In the genomic region with DNA sequence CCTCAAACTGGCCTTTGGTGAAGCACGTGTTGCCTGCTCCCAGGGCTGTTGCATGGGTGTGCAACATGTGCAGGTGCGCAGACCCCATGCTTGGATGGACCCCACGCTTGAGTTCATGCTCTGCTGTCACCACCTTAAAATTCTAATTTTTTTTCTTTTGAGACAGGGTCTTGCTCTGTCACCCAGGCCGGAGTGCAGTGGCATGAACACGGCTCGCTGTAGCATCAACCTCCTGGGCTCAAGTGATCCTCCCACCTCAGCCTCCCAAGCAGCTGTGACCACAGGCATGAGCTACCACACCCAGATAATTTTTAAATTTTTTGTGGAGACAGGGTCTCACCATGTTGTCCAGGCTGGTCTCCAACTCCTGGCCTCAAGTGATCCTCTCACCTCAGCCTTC, we compare ENCODE assay signal across 31 cellular contexts. TPM values are rescaled to one million over a fixed set of nuclear protein-coding genes. Genes with fewer than 3 reads are reported as not detected.
"Had no signal": no experiment of that assay in that cellular context is flagged by ENCODE, and none has a peak within 500 bp of the region (broad histone marks: within the 10 kb centered on the region; RNA-seq: fewer than 3 reads in every experiment).

No MANE protein-coding gene starts in this region.

- H3K9me3 Mint-ChIP-seq: dendritic cell treated with granulocyte-macrophage colony-stimulating factor and Interleukin-4, amounts not matched to agents 40 ng/mL and 50 ng/mL, for 4 days; endodermal cell; memory B cell; mesothelial cell of epicardium; naive B cell; natural killer cell treated with Interleukin-12 subunit alpha and Interleukin-12 subunit beta and Interleukin-15 and Interleukin-18, amount 100 ng/mL, for 72 hours; neural progenitor cell; stimulated activated naive CD8-positive, alpha-beta T cell treated with anti-CD3 and anti-CD28 coated beads, Interleukin-15, amount 100 ng/mL, for 72 hours had no signal

- H3K27ac ChIP-seq: colonic mucosa, epithelial cell of prostate, gastrocnemius medialis, lower lobe of right lung, neural progenitor cell, prostate gland, right atrium auricular region, suprapubic skin, transverse colon, upper lobe of right lung had no signal

- H3K9me3 ChIP-seq: colonic mucosa, gastrocnemius medialis, heart right ventricle, lower lobe of right lung, mucosa of descending colon, prostate gland, right atrium auricular region, suprapubic skin, transverse colon, upper lobe of right lung had no signal

- H3K27me3 ChIP-seq: colonic mucosa, gastrocnemius medialis, heart right ventricle, neural progenitor cell, right atrium auricular region, suprapubic skin had no signal

- H3K4me1 ChIP-seq: upper lobe of right lung had no signal

- H3K4me3 Mint-ChIP-seq: dendritic cell treated with granulocyte-macrophage colony-stimulating factor and Interleukin-4, amounts not matched to agents 40 ng/mL and 50 ng/mL, for 4 days; endodermal cell; memory B cell; mesothelial cell of epicardium; natural killer cell treated with Interleukin-12 subunit alpha and Interleukin-12 subunit beta and Interleukin-15 and Interleukin-18, amount 100 ng/mL, for 72 hours; stimulated activated naive CD8-positive, alpha-beta T cell treated with anti-CD3 and anti-CD28 coated beads, Interleukin-15, amount 100 ng/mL, for 72 hours had no signal

- H3K9ac ChIP-seq: neural progenitor cell had no signal

- H3K36me3 Mint-ChIP-seq: memory B cell; naive B cell; natural killer cell treated with Interleukin-12 subunit alpha and Interleukin-12 subunit beta and Interleukin-15 and Interleukin-18, amount 100 ng/mL, for 72 hours had no signal

- H3K4me3 ChIP-seq: colonic mucosa, gastrocnemius medialis, heart right ventricle, lower lobe of right lung, mucosa of descending colon, neural progenitor cell, prostate gland, right atrium auricular region, smooth muscle cell, suprapubic skin, transverse colon, upper lobe of right lung had no signal

- H3K36me3 ChIP-seq: colonic mucosa, heart right ventricle, lower lobe of right lung, neural progenitor cell, prostate gland, right atrium auricular region, suprapubic skin, transverse colon, upper lobe of right lung had no signal

- H3K27ac Mint-ChIP-seq: dendritic cell treated with granulocyte-macrophage colony-stimulating factor and Interleukin-4, amounts not matched to agents 40 ng/mL and 50 ng/mL, for 4 days; endodermal cell; memory B cell; mesothelial cell of epicardium; naive B cell; natural killer cell treated with Interleukin-12 subunit alpha and Interleukin-12 subunit beta and Interleukin-15 and Interleukin-18, amount 100 ng/mL, for 72 hours; neural progenitor cell; stimulated activated naive CD8-positive, alpha-beta T cell treated with anti-CD3 and anti-CD28 coated beads, Interleukin-15, amount 100 ng/mL, for 72 hours had no signal

- H2AFZ ChIP-seq: neural progenitor cell had no signal

- H3K4me2 ChIP-seq: neural progenitor cell, smooth muscle cell had no signal

- DNase-seq: colonic mucosa; effector CD8-positive, alpha-beta T cell; endodermal cell; foreskin fibroblast; gastrocnemius medialis; heart right ventricle; hippocampal formation; left ventricle myocardium superior; mucosa of descending colon; naive B cell; stimulated activated CD4-positive, alpha-beta T cell treated with anti-CD3 and anti-CD28 coated beads, Interleukin-12 subunit alpha, Interleukin-12 subunit beta, amount 100 ng/mL, for 4 hours; stimulated activated CD4-positive, alpha-beta T cell treated with anti-CD3 and anti-CD28 coated beads, Interleukin-1b, Interleukin-23, amount 100 ng/mL, for 48 hours; stimulated activated CD4-positive, alpha-beta T cell treated with anti-CD3 and anti-CD28 coated beads, Interleukin-4, amount 100 ng/mL, for 1 hour; stimulated activated CD8-positive, alpha-beta memory T cell treated with anti-CD3 and anti-CD28 coated beads, Interleukin-4, amount 100 ng/mL, for 48 hours; stimulated activated naive CD4-positive, alpha-beta T cell; stimulated activated naive CD8-positive, alpha-beta T cell treated with anti-CD3 and anti-CD28 coated beads, Interleukin-15, amount 100 ng/mL, for 72 hours; transverse colon; upper lobe of right lung had no signal

RNA-seq across cellular contexts. Expression of a gene that starts 9.1 kb away (rescaled TPM):
- total RNA-seq: gastrocnemius medialis; lower lobe of right lung; natural killer cell treated with Interleukin-12 subunit alpha and Interleukin-12 subunit beta and Interleukin-15 and Interleukin-18, amount 100 ng/mL, for 72 hours; osteoblast; right atrium auricular region; sciatic nerve; suprapubic skin; transverse colon; upper lobe of right lung had no signal
